Comparison of ENCODE assay signal across 20 cellular contexts in genomic region chr6:2873643-2874042, GRCh38. TPM values are rescaled to one million over a fixed set of nuclear protein-coding genes. Genes with fewer than 3 reads are reported as not detected.
DNase-seq lines count a peak whose midpoint lies in the region; ATAC-seq and TF ChIP-seq lines count a peak whose summit lies in the region.
"Had no signal": no experiment of that assay in that cellular context is flagged by ENCODE, and none has a peak within 500 bp of the region (broad histone marks: within the 10 kb centered on the region; RNA-seq: fewer than 3 reads in every experiment).

No MANE protein-coding gene starts in this region.

- H3K4me1 Mint-ChIP-seq in CD4-positive, CD25-positive, alpha-beta regulatory T cell, result peaks cover 14 to 58% (median 24%) of the 10 kb centered on the region in 4 donors
- H3K4me1 Mint-ChIP-seq in endothelial cell (ENCODE audit: unreplicated experiment), result peaks cover 54% of the 10 kb centered on the region
- peaks cover 58% of the 10 kb centered on the region for H3K4me1 Mint-ChIP-seq in stimulated activated effector memory CD8-positive, alpha-beta T cell treated with anti-CD3 and anti-CD28 coated beads, Interleukin-12 subunit alpha, Interleukin-12 subunit beta, amount 100 ng/mL, for 72 hours
- peaks cover 68% of the 10 kb centered on the region for H3K4me1 Mint-ChIP-seq in activated T-cell treated with anti-CD3 and anti-CD28 coated beads, Interleukin-2, amount 50 U/mL, for 72 hours (ENCODE audit: low read depth)

- no peaks in the 10 kb centered on the region for H3K27me3 ChIP-seq in CD4-positive, CD25-positive, alpha-beta regulatory T cell (ENCODE audit: control insufficient read depth, insufficient read depth, low read length)

- peak overlapping the region in 2 of 3 donors; percentile 59 to 79 for H3K27ac Mint-ChIP-seq in CD4-positive, CD25-positive, alpha-beta regulatory T cell
- peak overlapping the region; percentile 41 for H3K27ac Mint-ChIP-seq in endothelial cell (ENCODE audit: unreplicated experiment)
- peak overlapping the region; percentile 4 for H3K27ac Mint-ChIP-seq in stimulated activated effector memory CD8-positive, alpha-beta T cell treated with anti-CD3 and anti-CD28 coated beads, Interleukin-12 subunit alpha, Interleukin-12 subunit beta, amount 100 ng/mL, for 72 hours
- no peak overlapping the region for H3K27ac Mint-ChIP-seq in activated T-cell treated with anti-CD3 and anti-CD28 coated beads, Interleukin-2, amount 50 U/mL, for 72 hours

- POLR2A ChIA-PET in OCI-LY7 (lab: Charles Lee), result no interaction called here

- H3K9me2 ChIP-seq in OCI-LY7 (ENCODE audit: insufficient read depth, low read length), result no peaks in the 10 kb centered on the region

- H3K4me3 Mint-ChIP-seq in CD4-positive, CD25-positive, alpha-beta regulatory T cell, result peak overlapping the region in 3 of 4 donors; percentile 16 to 78 (median 44)
- H3K4me3 Mint-ChIP-seq in endothelial cell (ENCODE audit: unreplicated experiment), result no peak overlapping the region
- no peak overlapping the region for H3K4me3 Mint-ChIP-seq in stimulated activated effector memory CD8-positive, alpha-beta T cell treated with anti-CD3 and anti-CD28 coated beads, Interleukin-12 subunit alpha, Interleukin-12 subunit beta, amount 100 ng/mL, for 72 hours
- no peak overlapping the region for H3K4me3 Mint-ChIP-seq in activated T-cell treated with anti-CD3 and anti-CD28 coated beads, Interleukin-2, amount 50 U/mL, for 72 hours

- no peak for DNase-seq in CD4-positive, CD25-positive, alpha-beta regulatory T cell
- DNase-seq in OCI-LY7 (ENCODE audit: low spot score) (no peak), endothelial cell (ENCODE audit: low spot score) (no peak), dedifferentiated amniotic fluid mesenchymal stem cell (ENCODE audit: extremely low spot score) (no peak), glomerular visceral epithelial cell (ENCODE audit: extremely low spot score) (no peak)
- no peak for DNase-seq in stimulated activated effector memory CD8-positive, alpha-beta T cell treated with anti-CD3 and anti-CD28 coated beads, Interleukin-12 subunit alpha, Interleukin-12 subunit beta, amount 100 ng/mL, for 72 hours (ENCODE audit: low spot score in 2 of 2)
- no peak for DNase-seq in activated T-cell treated with anti-CD3 and anti-CD28 coated beads, Interleukin-2, amount 50 U/mL, for 72 hours
- DNase-seq: DND-41, NCI-H1417, NCI-H187, NCI-H2107, NCI-H2227 treated with DMSO at 0.1 percent for 48 hours, NCI-H510A treated with DMSO at 0.1 percent for 48 hours, NCI-H774, RPMI8226, SIG-M5 had no signal

- H3K79me2 ChIP-seq in OCI-LY7 (ENCODE audit: insufficient read depth, low read depth, low read length), result peaks cover 70% of the 10 kb centered on the region

- H3K4me2 ChIP-seq in OCI-LY7 (ENCODE audit: low read length), result no peak overlapping the region
- H3K4me2 ChIP-seq: A549 had no signal

- no peak for ATAC-seq in CD4-positive, CD25-positive, alpha-beta regulatory T cell (ENCODE audit: low read depth in 2 of 2)
- ATAC-seq in stimulated activated effector memory CD8-positive, alpha-beta T cell treated with anti-CD3 and anti-CD28 coated beads, Interleukin-12 subunit alpha, Interleukin-12 subunit beta, amount 100 ng/mL, for 72 hours, result no peak
- no peak for ATAC-seq in activated T-cell treated with anti-CD3 and anti-CD28 coated beads, Interleukin-2, amount 50 U/mL, for 72 hours (replicated peaks in 1 of 2)
- ATAC-seq: A549 had no signal

- H3K4me1 ChIP-seq in CD4-positive, CD25-positive, alpha-beta regulatory T cell (ENCODE audit: control insufficient read depth, insufficient read depth, low read length, poor library complexity, severe bottlenecking), result peaks cover 43% of the 10 kb centered on the region
- H3K4me1 ChIP-seq in OCI-LY7 (ENCODE audit: insufficient read depth, low read length, poor library complexity, severe bottlenecking), result peaks cover 67% of the 10 kb centered on the region

- TF ChIP-seq CTCF in OCI-LY7 (conservative IDR thresholded peaks at IDR 0.05; ENCODE audit: low read length) (no peak), endothelial cell (IDR thresholded peaks at IDR 0.05; ENCODE audit: unreplicated experiment) (no peak)

- no peaks in the 10 kb centered on the region for H3K27me3 Mint-ChIP-seq in CD4-positive, CD25-positive, alpha-beta regulatory T cell
- H3K27me3 Mint-ChIP-seq in endothelial cell (ENCODE audit: unreplicated experiment), result peaks cover 9% of the 10 kb centered on the region
- H3K27me3 Mint-ChIP-seq in activated T-cell treated with anti-CD3 and anti-CD28 coated beads, Interleukin-2, amount 50 U/mL, for 72 hours (ENCODE audit: low read depth), result no peaks in the 10 kb centered on the region

- CTCF ChIA-PET in OCI-LY7 (lab: Charles Lee; ENCODE audit: unreplicated experiment), result no interaction called here

- H2AFZ ChIP-seq in OCI-LY7 (ENCODE audit: low read length), result no peak overlapping the region

- intact Hi-C loops in OCI-LY7 (cut with micrococcal nuclease; ENCODE audit: unreplicated experiment), result no loop called here

- H3K27ac ChIP-seq in CD4-positive, CD25-positive, alpha-beta regulatory T cell (ENCODE audit: insufficient read depth, low read length, poor library complexity, severe bottlenecking), result no peak overlapping the region
- H3K27ac ChIP-seq in OCI-LY7 (ENCODE audit: low read depth, low read length, poor library complexity, severe bottlenecking), result peak overlapping the region; percentile 79

- H3K36me3 Mint-ChIP-seq in CD4-positive, CD25-positive, alpha-beta regulatory T cell, result peaks cover 3% of the 10 kb centered on the region
- H3K36me3 Mint-ChIP-seq in endothelial cell (ENCODE audit: low read depth, unreplicated experiment), result peaks cover 10% of the 10 kb centered on the region
- H3K36me3 Mint-ChIP-seq in stimulated activated effector memory CD8-positive, alpha-beta T cell treated with anti-CD3 and anti-CD28 coated beads, Interleukin-12 subunit alpha, Interleukin-12 subunit beta, amount 100 ng/mL, for 72 hours, result peaks cover 7% of the 10 kb centered on the region
- peaks cover 5 to 6% of the 10 kb centered on the region in 2 donors for H3K36me3 Mint-ChIP-seq in activated T-cell treated with anti-CD3 and anti-CD28 coated beads, Interleukin-2, amount 50 U/mL, for 72 hours (ENCODE audit: insufficient read depth in 2 of 2)

- H3K36me3 ChIP-seq in CD4-positive, CD25-positive, alpha-beta regulatory T cell (ENCODE audit: control insufficient read depth, insufficient read depth, low read length), result no peaks in the 10 kb centered on the region
- peaks cover 44% of the 10 kb centered on the region for H3K36me3 ChIP-seq in OCI-LY7 (ENCODE audit: insufficient read depth, low read length)

- no peaks in the 10 kb centered on the region for H4K20me1 ChIP-seq in OCI-LY7 (ENCODE audit: insufficient read depth, low read length)
- H4K20me1 ChIP-seq: BLaER1 treated with 17β-estradiol and CSF1 and Interleukin-3, amounts not matched to agents 10 nM and 100 nM had no signal

- no peaks in the 10 kb centered on the region for H3K9me3 ChIP-seq in CD4-positive, CD25-positive, alpha-beta regulatory T cell (ENCODE audit: control insufficient read depth in 2 of 2, low read length in 2 of 2)
- H3K9me3 ChIP-seq in OCI-LY7 (ENCODE audit: low read length), result peaks cover 17% of the 10 kb centered on the region
- H3K9me3 ChIP-seq: A549 had no signal

- no peaks in the 10 kb centered on the region for H3K9me3 Mint-ChIP-seq in CD4-positive, CD25-positive, alpha-beta regulatory T cell
- H3K9me3 Mint-ChIP-seq in endothelial cell (ENCODE audit: unreplicated experiment), result no peaks in the 10 kb centered on the region
- H3K9me3 Mint-ChIP-seq in stimulated activated effector memory CD8-positive, alpha-beta T cell treated with anti-CD3 and anti-CD28 coated beads, Interleukin-12 subunit alpha, Interleukin-12 subunit beta, amount 100 ng/mL, for 72 hours, result no peaks in the 10 kb centered on the region
- H3K9me3 Mint-ChIP-seq in activated T-cell treated with anti-CD3 and anti-CD28 coated beads, Interleukin-2, amount 50 U/mL, for 72 hours, result peaks cover 2 to 9% of the 10 kb centered on the region in 2 donors

- no peak overlapping the region for H3K4me3 ChIP-seq in CD4-positive, CD25-positive, alpha-beta regulatory T cell (ENCODE audit: low read depth, low read length)
- H3K4me3 ChIP-seq in OCI-LY7 (ENCODE audit: low read depth, low read length, poor library complexity, severe bottlenecking), result no peak overlapping the region
- H3K4me3 ChIP-seq: A549 had no signal

- no TSS peak for BruUV-seq in OCI-LY7 (replicated peaks; lab: Mats Ljungman, UMichigan)

RNA-seq across cellular contexts. Expression of gene SERPINB9, which starts 29.5 kb away (rescaled TPM):
- total RNA-seq in CD4-positive, CD25-positive, alpha-beta regulatory T cell, result 48.1 TPM
- 10 to 100 TPM; 29.1 to 46.2 (median 37.1) TPM for polyA plus RNA-seq in CD4-positive, CD25-positive, alpha-beta regulatory T cell
- total RNA-seq in OCI-LY7 (2014; rRNA removed; shearing (Covaris generic)), result 74.7 and 78.4 TPM in 2 replicates
- total RNA-seq in OCI-LY7 (2022), result 166 and 167 TPM in 2 replicates
- total RNA-seq in endothelial cell (ENCODE audit: unreplicated experiment), result 23.0 TPM
- 10 to 100 TPM; 70.7 to 96.1 TPM for total RNA-seq in activated T-cell treated with anti-CD3 and anti-CD28 coated beads, Interleukin-2, amount 50 U/mL, for 72 hours
- total RNA-seq: H4 had no signal

RNA-seq across cellular contexts. Expression of gene SERPINB1, which starts 32.0 kb away (rescaled TPM):
- 38.1 TPM for total RNA-seq in CD4-positive, CD25-positive, alpha-beta regulatory T cell
- 100 to 1,000 TPM; 100 to 116 (median 109) TPM for polyA plus RNA-seq in CD4-positive, CD25-positive, alpha-beta regulatory T cell
- total RNA-seq in OCI-LY7 (2014; rRNA removed; shearing (Covaris generic)), result 1.2 and 1.3 TPM in 2 replicates
- 3.5 and 5.0 TPM in 2 replicates for total RNA-seq in OCI-LY7 (2022)
- 16.6 TPM for total RNA-seq in endothelial cell (ENCODE audit: unreplicated experiment)
- 100 to 1,000 TPM; 131 to 203 TPM for total RNA-seq in activated T-cell treated with anti-CD3 and anti-CD28 coated beads, Interleukin-2, amount 50 U/mL, for 72 hours
- total RNA-seq: G401 had no signal

Comparison
In these comparisons a context has a peak if more than half of its experiments do, and no peak if none do; other contexts are left out.
1. H3K4me3 Mint-ChIP-seq: peak in CD4-positive, CD25-positive, alpha-beta regulatory T cell (3 of 4); none in endothelial cell (single experiment), stimulated activated effector memory CD8-positive, alpha-beta T cell treated with anti-CD3 and anti-CD28 coated beads, Interleukin-12 subunit alpha, Interleukin-12 subunit beta, amount 100 ng/mL, for 72 hours (single experiment) and activated T-cell treated with anti-CD3 and anti-CD28 coated beads, Interleukin-2, amount 50 U/mL, for 72 hours (0 of 2).